ENCODE assay signal across 8 cellular contexts in genomic region chr17:76252040-76252954, GRCh38. TPM values are rescaled to one million over a fixed set of nuclear protein-coding genes. Genes with fewer than 3 reads are reported as not detected.
DNase-seq lines count a peak whose midpoint lies in the region; ATAC-seq, FAIRE-seq and TF ChIP-seq lines count a peak whose summit lies in the region.

No MANE protein-coding gene starts in this region.

- 52 to 73% (median 60%) methylated on average over 11 of the region's 11 CpGs for WGBS in small intestine, 3 donors

- H3K36me3 ChIP-seq in KOPT-K1 (ENCODE audit: insufficient read depth, low read length), result no peaks in the 10 kb centered on the region
- no peaks in the 10 kb centered on the region for H3K36me3 ChIP-seq in left ventricle myocardium inferior
- H3K36me3 ChIP-seq in small intestine (ENCODE audit: control insufficient read depth in 2 of 2, insufficient read depth in 2 of 2, low read length in 2 of 2), result no peaks in the 10 kb centered on the region
- H3K36me3 ChIP-seq in HAP-1 (replicated peaks), result no peaks in the 10 kb centered on the region

- TF ChIP-seq CTCF in left ventricle myocardium inferior (IDR thresholded peaks at IDR 0.05; ENCODE audit: borderline replicate concordance), result no peak

- intact Hi-C loops in activated naive CD4-positive, alpha-beta T cell treated with anti-CD3 and anti-CD28 coated beads for 36 hours (cut with micrococcal nuclease), result no loop called here
- intact Hi-C loops in left ventricle myocardium inferior (cut with micrococcal nuclease), result no loop called here

- H3K27ac Mint-ChIP-seq in activated naive CD4-positive, alpha-beta T cell treated with anti-CD3 and anti-CD28 coated beads for 36 hours, result peak overlapping the region; percentile 79

- H3K36me3 Mint-ChIP-seq in activated naive CD4-positive, alpha-beta T cell treated with anti-CD3 and anti-CD28 coated beads for 36 hours (ENCODE audit: low read depth), result peaks cover 2% of the 10 kb centered on the region

- H3K9me3 Mint-ChIP-seq in activated naive CD4-positive, alpha-beta T cell treated with anti-CD3 and anti-CD28 coated beads for 36 hours, result peaks cover 4% of the 10 kb centered on the region

- H3K27me3 ChIP-seq in left ventricle myocardium inferior (ENCODE audit: low read depth) (no peaks in the 10 kb centered on the region), small intestine (ENCODE audit: control insufficient read depth in 2 of 2, insufficient read depth in 2 of 2, low read length in 2 of 2) (no peaks in the 10 kb centered on the region), HAP-1 (ENCODE audit: low read depth) (no peaks in the 10 kb centered on the region)

- peaks cover 59% of the 10 kb centered on the region for H3K4me1 Mint-ChIP-seq in activated naive CD4-positive, alpha-beta T cell treated with anti-CD3 and anti-CD28 coated beads for 36 hours (ENCODE audit: low read depth)

- DNase-seq in activated naive CD4-positive, alpha-beta T cell treated with anti-CD3 and anti-CD28 coated beads for 36 hours, result peak; percentile 61
- DNase-seq in left ventricle myocardium inferior (no peak), small intestine (peak; percentile 60), HAP-1 (ENCODE audit: low spot score in 2 of 2) (no peak), G401 (ENCODE audit: low spot score) (no peak)

- peak overlapping the region; percentile 35 for H3K4me3 Mint-ChIP-seq in activated naive CD4-positive, alpha-beta T cell treated with anti-CD3 and anti-CD28 coated beads for 36 hours

- H3K4me1 ChIP-seq in left ventricle myocardium inferior (peaks cover 11% of the 10 kb centered on the region), small intestine (ENCODE audit: control insufficient read depth in 2 of 2, insufficient read depth in 1 of 2, low read depth in 1 of 2, low read length in 1 of 2) (peaks cover 0 to 4% of the 10 kb centered on the region in 2 donors), HAP-1 (no peaks in the 10 kb centered on the region)

- H3K4me3 ChIP-seq in left ventricle myocardium inferior (no peak overlapping the region), small intestine (ENCODE audit: low read depth in 1 of 2, low read length in 2 of 2) (no peak overlapping the region), HAP-1 (no peak overlapping the region)

- H3K9me3 ChIP-seq in KOPT-K1 (ENCODE audit: insufficient read depth, low read length, poor library complexity, severe bottlenecking) (no peaks in the 10 kb centered on the region), left ventricle myocardium inferior (replicated peaks) (no peaks in the 10 kb centered on the region), small intestine (ENCODE audit: control insufficient read depth, low read depth) (no peaks in the 10 kb centered on the region), HAP-1 (no peaks in the 10 kb centered on the region)

- in situ Hi-C loops in HAP-1 (cut with MboI; ENCODE audit: low sequenced_read_pairs), result no loop called here
- in situ Hi-C loops in G401 (cut with HindIII; ENCODE audit: low sequenced_read_pairs), result loop anchor here (10.0 kb wide), 1 partner anchor 347 kb away; the partner anchor contains the start of gene MRPL38

- H3K27ac ChIP-seq in KOPT-K1 (ENCODE audit: low read depth, low read length, poor library complexity, severe bottlenecking), result peak overlapping the region; percentile 46
- peak overlapping the region; percentile 62 for H3K27ac ChIP-seq in left ventricle myocardium inferior (replicated peaks)
- peak overlapping the region; percentile 63 to 84 for H3K27ac ChIP-seq in small intestine (ENCODE audit: low read depth in 1 of 2, low read length in 1 of 2)

- FAIRE-seq in small intestine (lab: Jason Lieb, UNC), result no peak

- peak; percentile 57 for ATAC-seq in GM18498 (IDR thresholded peaks at IDR 0.05; ENCODE audit: unreplicated experiment)
- ATAC-seq in HG03378 (IDR thresholded peaks at IDR 0.05; ENCODE audit: unreplicated experiment), result no peak

- CTCF ChIA-PET in activated naive CD4-positive, alpha-beta T cell treated with anti-CD3 and anti-CD28 coated beads for 36 hours (lab: Charles Lee), result interaction anchor here (0.8 to 1.7 kb wide), 6 partner anchors 11 to 134 kb away, joined by 3 to 5 read pairs (median 4); no protein-coding TSS in a partner anchor

- H3K27me3 Mint-ChIP-seq in activated naive CD4-positive, alpha-beta T cell treated with anti-CD3 and anti-CD28 coated beads for 36 hours (ENCODE audit: low read depth), result no peaks in the 10 kb centered on the region

RNA-seq across cellular contexts. Expression of gene RNF157, which starts 12.0 kb away (rescaled TPM):
- total RNA-seq in activated naive CD4-positive, alpha-beta T cell treated with anti-CD3 and anti-CD28 coated beads for 36 hours, result 10 to 100 TPM; 38.1 to 45.3 TPM
- 4.8 TPM for total RNA-seq in left ventricle myocardium inferior
- 10 to 100 TPM; 18.1 to 30.6 (median 25.0) TPM for polyA plus RNA-seq in small intestine
- total RNA-seq in G401 (2014; rRNA removed; shearing (Covaris generic)), result 4.4 and 5.5 TPM in 2 replicates

RNA-seq across cellular contexts. Expression of gene UBALD2, which starts 12.9 kb away (rescaled TPM):
- total RNA-seq in activated naive CD4-positive, alpha-beta T cell treated with anti-CD3 and anti-CD28 coated beads for 36 hours, result 100 to 1,000 TPM; 467 to 472 TPM
- total RNA-seq in left ventricle myocardium inferior, result 26.0 TPM
- polyA plus RNA-seq in small intestine, result 100 to 1,000 TPM in 2 of 3 donors, 10 to 100 TPM in 1; 54.3 to 118 (median 114) TPM
- 4.8 and 8.7 TPM in 2 replicates for total RNA-seq in G401 (2014; rRNA removed; shearing (Covaris generic))

RNA-seq across cellular contexts. Expression of gene QRICH2, which starts 55.8 kb away (rescaled TPM):
- total RNA-seq in activated naive CD4-positive, alpha-beta T cell treated with anti-CD3 and anti-CD28 coated beads for 36 hours, result under 1 TPM; 0.52 TPM
- 2.4 TPM for total RNA-seq in left ventricle myocardium inferior
- polyA plus RNA-seq in small intestine, result 1 to 10 TPM; 2.5 to 3.0 (median 2.7) TPM
- 0.47 and 1.4 TPM in 2 replicates for total RNA-seq in G401 (2014; rRNA removed; shearing (Covaris generic))

Comparison
In these comparisons a context has a peak if more than half of its experiments do, and no peak if none do; other contexts are left out.
1. DNase-seq: peak in activated naive CD4-positive, alpha-beta T cell treated with anti-CD3 and anti-CD28 coated beads for 36 hours (single experiment) and small intestine (single experiment); none in left ventricle myocardium inferior (single experiment), HAP-1 (0 of 2) and G401 (single experiment).
2. RNA of gene UBALD2, which starts 12.9 kb away (total RNA-seq): 467 to 472 TPM in activated naive CD4-positive, alpha-beta T cell treated with anti-CD3 and anti-CD28 coated beads for 36 hours; 26.0 TPM in left ventricle myocardium inferior (single experiment) and 4.8 to 8.7 TPM in G401; every median in the first group is over 10 times any median in the second.
3. Peak in every context shown above with its lines, with median percentiles within 50 percentile points of each other: H3K27ac ChIP-seq.